In the genomic region with DNA sequence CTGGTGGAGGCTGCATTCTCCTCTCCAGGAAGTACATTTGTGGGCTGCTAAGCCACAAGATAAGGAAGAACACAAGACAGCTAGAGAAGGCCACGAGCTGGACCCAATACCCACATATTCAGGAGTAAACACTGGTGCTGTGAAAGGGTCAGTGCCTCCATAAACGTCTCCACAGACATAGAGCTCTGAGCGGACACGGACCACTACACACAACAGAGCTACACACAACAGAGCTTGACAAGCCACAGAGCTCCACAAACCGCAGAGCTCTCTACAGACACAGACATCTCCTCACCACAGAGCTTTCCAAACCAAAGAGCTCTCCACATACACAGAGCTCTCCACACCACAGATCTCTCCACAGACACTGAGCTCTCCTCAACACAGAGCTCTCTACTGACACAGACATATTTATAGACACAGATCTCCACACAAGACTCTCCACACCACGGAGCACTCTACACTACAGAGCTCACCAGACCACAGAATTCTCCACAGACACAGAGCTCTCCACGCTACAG, we compare ENCODE assay signal across 11 cellular contexts.
DNase-seq lines count a peak whose midpoint lies in the region; ATAC-seq and TF ChIP-seq lines count a peak whose summit lies in the region.
"Had no signal": no experiment of that assay in that cellular context is flagged by ENCODE, and none has a peak within 500 bp of the region (broad histone marks: within the 10 kb centered on the region; RNA-seq: fewer than 3 reads in every experiment).

No MANE protein-coding gene starts in this region.

- ATAC-seq in GM18498 (IDR thresholded peaks at IDR 0.05; ENCODE audit: unreplicated experiment) (peak; percentile 62), GM21786 (IDR thresholded peaks at IDR 0.05; ENCODE audit: unreplicated experiment) (peak; percentile 45), memory B cell (ENCODE audit: low read depth) (peak; percentile 43), GM21723 (IDR thresholded peaks at IDR 0.05; ENCODE audit: unreplicated experiment) (no peak), HG03280 (IDR thresholded peaks at IDR 0.05; ENCODE audit: unreplicated experiment) (no peak)
- ATAC-seq: HCT116 had no signal

- no peak overlapping the region for H3K4me3 ChIP-seq in foreskin fibroblast (ENCODE audit: low read depth in 1 of 2, low read length in 2 of 2)
- H3K4me3 ChIP-seq: thyroid gland had no signal

- H3K4me3 Mint-ChIP-seq in memory B cell, result no peak overlapping the region

- TF ChIP-seq CTCF in foreskin fibroblast (IDR thresholded peaks at IDR 0.05; ENCODE audit: low read depth, low read length), result no peak

- no peaks in the 10 kb centered on the region for H3K9me3 Mint-ChIP-seq in memory B cell

- DNase-seq in OCI-M1 (lab: John Stamatoyannopoulos, UW) (peak; percentile 65), memory B cell (ENCODE audit: low spot score in 2 of 2) (no peak), foreskin fibroblast (no peak), NCI-H510A treated with DMSO at 0.1 percent for 48 hours (lab: John Stamatoyannopoulos, UW) (no peak)
- DNase-seq: GDM1 had no signal

- peaks cover 42% of the 10 kb centered on the region for H3K27me3 Mint-ChIP-seq in memory B cell

- peaks cover 22% of the 10 kb centered on the region for H3K4me1 Mint-ChIP-seq in memory B cell

- no peaks in the 10 kb centered on the region for H3K36me3 Mint-ChIP-seq in memory B cell

- no peak overlapping the region for H3K27ac Mint-ChIP-seq in memory B cell

Comparison
In these comparisons a context has a peak if more than half of its experiments do, and no peak if none do; other contexts are left out.
1. ATAC-seq: peak in GM18498 (single experiment), GM21786 (single experiment) and memory B cell (single experiment); none in GM21723 (single experiment) and HG03280 (single experiment).